9 cellular contexts compared by ENCODE assay signal in genomic region chr17:8153550-8153956, GRCh38. TPM values are rescaled to one million over a fixed set of nuclear protein-coding genes. Genes with fewer than 3 reads are reported as not detected.
DNase-seq lines count a peak whose midpoint lies in the region; ATAC-seq and TF ChIP-seq lines count a peak whose summit lies in the region.
"Had no signal": no experiment of that assay in that cellular context is flagged by ENCODE, and none has a peak within 500 bp of the region (broad histone marks: within the 10 kb centered on the region; RNA-seq: fewer than 3 reads in every experiment).

No MANE protein-coding gene starts in this region.

- peaks cover 25% of the 10 kb centered on the region for H3K36me3 ChIP-seq in DOHH2 (ENCODE audit: control insufficient read depth, low read length)
- peaks cover 20% of the 10 kb centered on the region for H3K36me3 ChIP-seq in osteoblast (ENCODE audit: insufficient read depth, low read length)

- H3K79me2 ChIP-seq in DOHH2 (ENCODE audit: control insufficient read depth, low read length) (peaks cover 24% of the 10 kb centered on the region), osteoblast (ENCODE audit: insufficient read depth, low read length) (peaks cover 36% of the 10 kb centered on the region)

- H3K9me3 ChIP-seq in DOHH2 (ENCODE audit: control insufficient read depth, insufficient read depth, low read length): no peaks in the 10 kb centered on the region
- no peaks in the 10 kb centered on the region for H3K9me3 ChIP-seq in osteoblast (ENCODE audit: low read depth, low read length)

- H3K4me1 ChIP-seq in DOHH2 (ENCODE audit: control insufficient read depth, low read length) (peaks cover 68% of the 10 kb centered on the region), osteoblast (ENCODE audit: insufficient read depth, low read length) (peaks cover 54% of the 10 kb centered on the region)

- no peaks in the 10 kb centered on the region for H3K27me3 Mint-ChIP-seq in activated naive CD8-positive, alpha-beta T cell treated with anti-CD3 and anti-CD28 coated beads, Interleukin-2, amount 10 ng/mL, durations not matched to agents 7 days and 5 days
- H3K27me3 Mint-ChIP-seq: stimulated activated naive CD8-positive, alpha-beta T cell treated with anti-CD3 and anti-CD28 coated beads, Interleukin-15, Interleukin-2, amounts not matched to agents 100 ng/mL and 50 ng/mL, for 24 hours had no signal

- no peak for TF ChIP-seq CTCF in DOHH2 (IDR thresholded peaks at IDR 0.05; ENCODE audit: low read depth, low read length, poor library complexity, severe bottlenecking)
- TF ChIP-seq CTCF in osteoblast (IDR thresholded peaks at IDR 0.05; ENCODE audit: extremely low read depth, low read depth, low read length): no peak

- H3K4me3 ChIP-seq in DOHH2 (ENCODE audit: low read length): no peak overlapping the region
- peak overlapping the region; percentile 79 for H3K4me3 ChIP-seq in osteoblast (ENCODE audit: insufficient read depth, low read length)

- H3K9me3 Mint-ChIP-seq in activated naive CD8-positive, alpha-beta T cell treated with anti-CD3 and anti-CD28 coated beads, Interleukin-2, amount 10 ng/mL, durations not matched to agents 7 days and 5 days: no peaks in the 10 kb centered on the region
- H3K9me3 Mint-ChIP-seq: stimulated activated naive CD8-positive, alpha-beta T cell treated with anti-CD3 and anti-CD28 coated beads, Interleukin-15, Interleukin-2, amounts not matched to agents 100 ng/mL and 50 ng/mL, for 24 hours had no signal

- intact Hi-C loops in head of caudate nucleus (cut with DNase I): no loop called here

- peak overlapping the region; percentile 68 for H3K4me3 Mint-ChIP-seq in activated naive CD8-positive, alpha-beta T cell treated with anti-CD3 and anti-CD28 coated beads, Interleukin-2, amount 10 ng/mL, durations not matched to agents 7 days and 5 days

- POLR2A ChIA-PET in activated naive CD8-positive, alpha-beta T cell treated with anti-CD3 and anti-CD28 coated beads, Interleukin-2, amount 10 ng/mL, durations not matched to agents 7 days and 5 days (lab: Charles Lee): interaction anchor here (0.6 to 14.8 kb wide), 7 partner anchors 9 to 94 kb away, joined by 4 to 384 read pairs (median 7); partner anchors contain the start of genes CTC1 and TMEM107

- peak overlapping the region; percentile 99 for H3K4me2 ChIP-seq in DOHH2 (ENCODE audit: low read length)
- peak overlapping the region; percentile 92 for H3K4me2 ChIP-seq in osteoblast (ENCODE audit: insufficient read depth, low read length)

- H3K36me3 Mint-ChIP-seq in activated naive CD8-positive, alpha-beta T cell treated with anti-CD3 and anti-CD28 coated beads, Interleukin-2, amount 10 ng/mL, durations not matched to agents 7 days and 5 days: peaks cover 4% of the 10 kb centered on the region

- H4K20me1 ChIP-seq in DOHH2 (ENCODE audit: control insufficient read depth, insufficient read depth, low read depth, low read length): no peaks in the 10 kb centered on the region
- H4K20me1 ChIP-seq in osteoblast (ENCODE audit: insufficient read depth, low read length): peaks cover 19% of the 10 kb centered on the region

- H3K27me3 ChIP-seq in DOHH2 (ENCODE audit: control insufficient read depth, low read length) (no peaks in the 10 kb centered on the region), osteoblast (ENCODE audit: insufficient read depth, low read length) (no peaks in the 10 kb centered on the region)

- peak; percentile 13 for DNase-seq in NAMALWA (ENCODE audit: low spot score)
- no peak for DNase-seq in activated naive CD8-positive, alpha-beta T cell treated with anti-CD3 and anti-CD28 coated beads, Interleukin-2, amount 10 ng/mL, durations not matched to agents 7 days and 5 days
- peak; percentile 63 to 96 (median 87) for DNase-seq in head of caudate nucleus
- DNase-seq in osteoblast (ENCODE audit: insufficient read length, low spot score, missing footprints): peak; percentile 98
- no peak for DNase-seq in NCI-H187 treated with DMSO at 0.1 percent for 48 hours (lab: John Stamatoyannopoulos, UW)

- peaks cover 11% of the 10 kb centered on the region for H3F3A ChIP-seq in DOHH2 (ENCODE audit: control insufficient read depth, insufficient read depth)

- no peak for ATAC-seq in activated naive CD8-positive, alpha-beta T cell treated with anti-CD3 and anti-CD28 coated beads, Interleukin-2, amount 10 ng/mL, durations not matched to agents 7 days and 5 days (ENCODE audit: low read depth)
- ATAC-seq in HG03469 (IDR thresholded peaks at IDR 0.05; ENCODE audit: unreplicated experiment): no peak
- ATAC-seq in HG03108 (IDR thresholded peaks at IDR 0.05; ENCODE audit: unreplicated experiment): no peak

- no peak overlapping the region for H3K27ac ChIP-seq in DOHH2 (ENCODE audit: low read depth, low read length)
- H3K27ac ChIP-seq in osteoblast (ENCODE audit: low read depth, low read length): peak overlapping the region; percentile 100

- H3K27ac Mint-ChIP-seq in activated naive CD8-positive, alpha-beta T cell treated with anti-CD3 and anti-CD28 coated beads, Interleukin-2, amount 10 ng/mL, durations not matched to agents 7 days and 5 days: no peak overlapping the region
- H3K27ac Mint-ChIP-seq: stimulated activated naive CD8-positive, alpha-beta T cell treated with anti-CD3 and anti-CD28 coated beads, Interleukin-15, Interleukin-2, amounts not matched to agents 100 ng/mL and 50 ng/mL, for 24 hours had no signal

- H3K4me1 Mint-ChIP-seq in activated naive CD8-positive, alpha-beta T cell treated with anti-CD3 and anti-CD28 coated beads, Interleukin-2, amount 10 ng/mL, durations not matched to agents 7 days and 5 days: peaks cover 39% of the 10 kb centered on the region

- H2AFZ ChIP-seq in osteoblast (ENCODE audit: low read length): no peak overlapping the region

- no peaks in the 10 kb centered on the region for H3K9me2 ChIP-seq in DOHH2 (replicated peaks; ENCODE audit: control insufficient read depth, low read length)

RNA-seq across cellular contexts. Expression of gene PER1, which starts 1.3 kb away (rescaled TPM):
- total RNA-seq in activated naive CD8-positive, alpha-beta T cell treated with anti-CD3 and anti-CD28 coated beads, Interleukin-2, amount 10 ng/mL, durations not matched to agents 7 days and 5 days: 10 to 100 TPM; 52.7 to 53.6 TPM
- total RNA-seq in osteoblast: 11.2 and 16.6 TPM in 2 replicates

RNA-seq across cellular contexts. Expression of gene VAMP2, which starts 9.2 kb away (rescaled TPM):
- total RNA-seq in activated naive CD8-positive, alpha-beta T cell treated with anti-CD3 and anti-CD28 coated beads, Interleukin-2, amount 10 ng/mL, durations not matched to agents 7 days and 5 days: 100 to 1,000 TPM; 116 to 118 TPM
- 5.3 and 5.4 TPM in 2 replicates for total RNA-seq in osteoblast

RNA-seq across cellular contexts. Expression of gene TMEM107, which starts 22.6 kb away (rescaled TPM):
- 10 to 100 TPM; 39.5 to 46.4 TPM for total RNA-seq in activated naive CD8-positive, alpha-beta T cell treated with anti-CD3 and anti-CD28 coated beads, Interleukin-2, amount 10 ng/mL, durations not matched to agents 7 days and 5 days
- total RNA-seq in osteoblast: 8.3 and 8.8 TPM in 2 replicates

RNA-seq across cellular contexts. Expression of gene HES7, which starts 29.6 kb away (rescaled TPM):
- total RNA-seq in activated naive CD8-positive, alpha-beta T cell treated with anti-CD3 and anti-CD28 coated beads, Interleukin-2, amount 10 ng/mL, durations not matched to agents 7 days and 5 days: under 1 TPM; 0.23 to 0.75 TPM
- not detected in 2 replicates for total RNA-seq in osteoblast

RNA-seq across cellular contexts. Expression of gene ALOXE3, which starts 35.2 kb away (rescaled TPM):
- not detected for total RNA-seq in activated naive CD8-positive, alpha-beta T cell treated with anti-CD3 and anti-CD28 coated beads, Interleukin-2, amount 10 ng/mL, durations not matched to agents 7 days and 5 days
- not detected in 2 replicates for total RNA-seq in osteoblast

Comparison
In these comparisons a context has a peak if more than half of its experiments do, and no peak if none do; other contexts are left out.
1. DNase-seq: peak in NAMALWA (single experiment), head of caudate nucleus (42 of 42) and osteoblast (single experiment); none in activated naive CD8-positive, alpha-beta T cell treated with anti-CD3 and anti-CD28 coated beads, Interleukin-2, amount 10 ng/mL, durations not matched to agents 7 days and 5 days (single experiment) and NCI-H187 treated with DMSO at 0.1 percent for 48 hours (single experiment).
2. RNA of gene VAMP2, which starts 9.2 kb away (total RNA-seq): 116 to 118 TPM in activated naive CD8-positive, alpha-beta T cell treated with anti-CD3 and anti-CD28 coated beads, Interleukin-2, amount 10 ng/mL, durations not matched to agents 7 days and 5 days; 5.3 to 5.4 TPM in osteoblast; every median in the first group is over 10 times any median in the second.